In the genomic region with DNA sequence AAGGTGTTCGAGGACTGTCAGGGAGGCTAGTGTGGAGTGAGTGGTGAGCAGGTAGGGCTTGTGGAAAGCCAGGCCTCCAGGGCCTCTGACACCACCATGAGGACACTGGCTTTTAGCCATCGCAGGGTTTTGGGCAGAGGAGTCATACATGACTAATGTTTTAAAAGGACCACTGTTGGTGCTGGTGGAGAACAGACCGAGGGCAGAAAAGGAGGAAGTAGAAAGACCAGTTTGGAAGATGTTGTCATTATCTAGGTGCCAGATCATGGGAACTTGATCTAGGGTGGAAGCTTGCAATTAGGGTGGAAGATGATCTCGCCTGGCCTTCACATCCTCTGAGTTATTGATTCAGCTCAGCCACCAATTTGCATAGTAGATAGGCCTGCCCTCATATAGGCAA, we compare ENCODE assay signal across 1 cellular context.
TF ChIP-seq lines count a peak whose summit lies in the region.

No MANE protein-coding gene starts in this region.

TF ChIP-seq in HCT116, 20 proteins besides CTCF, POLR2A, EP300 and RAD21:
- TF ChIP-seq, protein P1, sequence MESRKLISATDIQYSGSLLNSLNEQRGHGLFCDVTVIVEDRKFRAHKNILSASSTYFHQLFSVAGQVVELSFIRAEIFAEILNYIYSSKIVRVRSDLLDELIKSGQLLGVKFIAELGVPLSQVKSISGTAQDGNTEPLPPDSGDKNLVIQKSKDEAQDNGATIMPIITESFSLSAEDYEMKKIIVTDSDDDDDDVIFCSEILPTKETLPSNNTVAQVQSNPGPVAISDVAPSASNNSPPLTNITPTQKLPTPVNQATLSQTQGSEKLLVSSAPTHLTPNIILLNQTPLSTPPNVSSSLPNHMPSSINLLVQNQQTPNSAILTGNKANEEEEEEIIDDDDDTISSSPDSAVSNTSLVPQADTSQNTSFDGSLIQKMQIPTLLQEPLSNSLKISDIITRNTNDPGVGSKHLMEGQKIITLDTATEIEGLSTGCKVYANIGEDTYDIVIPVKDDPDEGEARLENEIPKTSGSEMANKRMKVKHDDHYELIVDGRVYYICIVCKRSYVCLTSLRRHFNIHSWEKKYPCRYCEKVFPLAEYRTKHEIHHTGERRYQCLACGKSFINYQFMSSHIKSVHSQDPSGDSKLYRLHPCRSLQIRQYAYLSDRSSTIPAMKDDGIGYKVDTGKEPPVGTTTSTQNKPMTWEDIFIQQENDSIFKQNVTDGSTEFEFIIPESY (IDR thresholded peaks at IDR 0.05; ENCODE audit: extremely low read depth, insufficient replicate concordance, low read length): no peak
- 0 out of 2 replicates have a peak, but pooled peaks have one; percentile 20 for TF ChIP-seq JUND (IDR thresholded peaks at IDR 0.05)
